Comparison of ENCODE assay signal across 18 cellular contexts in genomic region chr10:1206101-1206500, GRCh38.
A peak's percentile ranks its signal among the peaks of the same experiment; 100 is the strongest.
DNase-seq lines count a peak whose midpoint lies in the region; ATAC-seq and TF ChIP-seq lines count a peak whose summit lies in the region.
"Had no signal": no experiment of that assay in that cellular context is flagged by ENCODE, and none has a peak within 500 bp of the region (broad histone marks: within the 10 kb centered on the region; RNA-seq: fewer than 3 reads in every experiment).

No MANE protein-coding gene starts in this region.

- no peak overlapping the region for H3K4me2 ChIP-seq in neural progenitor cell

- H3K27ac Mint-ChIP-seq in WTC11 (peak overlapping the region; percentile 57; the same call in 1 of the 2 replicates), neural progenitor cell (peak overlapping the region; percentile 86), osteocyte (ENCODE audit: unreplicated experiment) (no peak overlapping the region), Calu3 (ENCODE audit: unreplicated experiment) (no peak overlapping the region)
- H3K27ac Mint-ChIP-seq in activated T-helper 1 cell treated with anti-CD3 and anti-CD28 coated beads, Interleukin-12 subunit alpha, Interleukin-12 subunit beta, Interleukin-2, Interleukin-4 antibody, amounts not matched to agents 30 ng/mL and 10 ng/mL and 1 ng/mL, durations not matched to agents 14 hours and 24 hours and 36 hours, result no peak overlapping the region

- H3K36me3 ChIP-seq in neural progenitor cell (no peaks in the 10 kb centered on the region), upper lobe of right lung (no peaks in the 10 kb centered on the region)

- no peak for DNase-seq in WTC11 (ENCODE audit: low spot score)
- no peak for DNase-seq in neural progenitor cell (ENCODE audit: low spot score)
- peak; percentile 77 for DNase-seq in osteocyte (ENCODE audit: extremely low spot score, unreplicated experiment)
- DNase-seq in upper lobe of right lung, result peak; percentile 38
- DNase-seq in NCI-H2171 treated with DMSO at 0.1 percent for 48 hours (lab: John Stamatoyannopoulos, UW), result no peak
- DNase-seq in T-helper 9 cell, result no peak
- DNase-seq in activated T-helper 1 cell treated with anti-CD3 and anti-CD28 coated beads, Interleukin-12 subunit alpha, Interleukin-12 subunit beta, Interleukin-2, Interleukin-4 antibody, amounts not matched to agents 30 ng/mL and 10 ng/mL and 1 ng/mL, durations not matched to agents 14 hours and 24 hours and 36 hours (ENCODE audit: low spot score), result no peak
- no peak for DNase-seq in Calu3
- DNase-seq: C1 segment of cervical spinal cord; CD4-positive, alpha-beta memory T cell; COR-L47; DMS 273 treated with DMSO at 0.1 percent for 48 hours; DMS79; EL; GDM1; GOT3; HCEC 1CT had no signal

- H3F3A ChIP-seq in neural progenitor cell (ENCODE audit: low read depth), result no peaks in the 10 kb centered on the region

- H3K79me2 ChIP-seq in neural progenitor cell (ENCODE audit: low read depth), result no peaks in the 10 kb centered on the region

- H3K9me3 ChIP-seq in neural progenitor cell (ENCODE audit: low read depth) (no peaks in the 10 kb centered on the region), upper lobe of right lung (no peaks in the 10 kb centered on the region)

- H3K4me3 Mint-ChIP-seq in WTC11, result no peak overlapping the region
- no peak overlapping the region for H3K4me3 Mint-ChIP-seq in neural progenitor cell
- H3K4me3 Mint-ChIP-seq in osteocyte (ENCODE audit: unreplicated experiment), result no peak overlapping the region
- no peak overlapping the region for H3K4me3 Mint-ChIP-seq in activated T-helper 1 cell treated with anti-CD3 and anti-CD28 coated beads, Interleukin-12 subunit alpha, Interleukin-12 subunit beta, Interleukin-2, Interleukin-4 antibody, amounts not matched to agents 30 ng/mL and 10 ng/mL and 1 ng/mL, durations not matched to agents 14 hours and 24 hours and 36 hours
- H3K4me3 Mint-ChIP-seq in Calu3 (ENCODE audit: low read depth, unreplicated experiment), result no peak overlapping the region
- H3K4me3 Mint-ChIP-seq: CD4-positive, alpha-beta memory T cell had no signal

- H3K4me1 ChIP-seq in neural progenitor cell (no peaks in the 10 kb centered on the region), upper lobe of right lung (no peaks in the 10 kb centered on the region)

- no peaks in the 10 kb centered on the region for H4K20me1 ChIP-seq in neural progenitor cell (ENCODE audit: low read depth)

- no peak overlapping the region for H3K4me3 ChIP-seq in neural progenitor cell
- H3K4me3 ChIP-seq in upper lobe of right lung, result no peak overlapping the region
- H3K4me3 ChIP-seq: GM12878 had no signal

- H3K36me3 Mint-ChIP-seq in WTC11, result no peaks in the 10 kb centered on the region
- H3K36me3 Mint-ChIP-seq in neural progenitor cell, result no peaks in the 10 kb centered on the region
- no peaks in the 10 kb centered on the region for H3K36me3 Mint-ChIP-seq in osteocyte (ENCODE audit: unreplicated experiment)
- H3K36me3 Mint-ChIP-seq in activated T-helper 1 cell treated with anti-CD3 and anti-CD28 coated beads, Interleukin-12 subunit alpha, Interleukin-12 subunit beta, Interleukin-2, Interleukin-4 antibody, amounts not matched to agents 30 ng/mL and 10 ng/mL and 1 ng/mL, durations not matched to agents 14 hours and 24 hours and 36 hours (ENCODE audit: low read depth), result no peaks in the 10 kb centered on the region
- H3K36me3 Mint-ChIP-seq in Calu3 (ENCODE audit: insufficient read depth, unreplicated experiment), result no peaks in the 10 kb centered on the region
- H3K36me3 Mint-ChIP-seq: CD4-positive, alpha-beta memory T cell had no signal

- POLR2A ChIA-PET in WTC11 (lab: Charles Lee), result no interaction called here

- no peak overlapping the region for H3K27ac ChIP-seq in neural progenitor cell
- no peak overlapping the region for H3K27ac ChIP-seq in upper lobe of right lung

- no TSS peak for BruUV-seq in Calu3 (replicated peaks; lab: Mats Ljungman, UMichigan)

- intact Hi-C loops in upper lobe of right lung (cut with DNase I), result no loop called here
- intact Hi-C loops in activated T-helper 1 cell treated with anti-CD3 and anti-CD28 coated beads, Interleukin-12 subunit alpha, Interleukin-12 subunit beta, Interleukin-2, Interleukin-4 antibody, amounts not matched to agents 30 ng/mL and 10 ng/mL and 1 ng/mL, durations not matched to agents 14 hours and 24 hours and 36 hours (cut with micrococcal nuclease), result no loop called here
- intact Hi-C loops in Calu3 (cut with micrococcal nuclease; ENCODE audit: unreplicated experiment), result no loop called here

- no peak for TF ChIP-seq CTCF in WTC11 (IDR thresholded peaks at IDR 0.05)
- TF ChIP-seq CTCF in neural progenitor cell (IDR thresholded peaks at IDR 0.05), result no peak
- TF ChIP-seq CTCF in osteocyte (IDR thresholded peaks at IDR 0.05), result no peak
- TF ChIP-seq CTCF in upper lobe of right lung (IDR thresholded peaks at IDR 0.05), result no peak
- TF ChIP-seq CTCF in Calu3 (IDR thresholded peaks at IDR 0.05; ENCODE audit: unreplicated experiment), result no peak

- CTCF ChIA-PET in WTC11 (lab: Charles Lee) (no interaction called here), Calu3 (lab: Charles Lee) (no interaction called here)

- H3K4me1 Mint-ChIP-seq in WTC11 (no peaks in the 10 kb centered on the region), neural progenitor cell (no peaks in the 10 kb centered on the region), osteocyte (ENCODE audit: unreplicated experiment) (no peaks in the 10 kb centered on the region), Calu3 (ENCODE audit: low read depth, unreplicated experiment) (no peaks in the 10 kb centered on the region)
- peaks cover 5% of the 10 kb centered on the region for H3K4me1 Mint-ChIP-seq in activated T-helper 1 cell treated with anti-CD3 and anti-CD28 coated beads, Interleukin-12 subunit alpha, Interleukin-12 subunit beta, Interleukin-2, Interleukin-4 antibody, amounts not matched to agents 30 ng/mL and 10 ng/mL and 1 ng/mL, durations not matched to agents 14 hours and 24 hours and 36 hours (ENCODE audit: low read depth)

- no peaks in the 10 kb centered on the region for H3K9me3 Mint-ChIP-seq in WTC11
- peaks cover 2% of the 10 kb centered on the region for H3K9me3 Mint-ChIP-seq in neural progenitor cell
- H3K9me3 Mint-ChIP-seq in osteocyte (ENCODE audit: unreplicated experiment), result no peaks in the 10 kb centered on the region
- no peaks in the 10 kb centered on the region for H3K9me3 Mint-ChIP-seq in activated T-helper 1 cell treated with anti-CD3 and anti-CD28 coated beads, Interleukin-12 subunit alpha, Interleukin-12 subunit beta, Interleukin-2, Interleukin-4 antibody, amounts not matched to agents 30 ng/mL and 10 ng/mL and 1 ng/mL, durations not matched to agents 14 hours and 24 hours and 36 hours
- no peaks in the 10 kb centered on the region for H3K9me3 Mint-ChIP-seq in Calu3 (ENCODE audit: low read depth, unreplicated experiment)
- H3K9me3 Mint-ChIP-seq: CD4-positive, alpha-beta memory T cell had no signal

- H3K27me3 ChIP-seq in neural progenitor cell (no peaks in the 10 kb centered on the region), upper lobe of right lung (no peaks in the 10 kb centered on the region)

- ATAC-seq in WTC11 (no peak), upper lobe of right lung (no peak)
- ATAC-seq: GM12878 had no signal

- H3K27me3 Mint-ChIP-seq in WTC11 (ENCODE audit: low read depth), result no peaks in the 10 kb centered on the region
- peaks cover 6% of the 10 kb centered on the region for H3K27me3 Mint-ChIP-seq in neural progenitor cell (ENCODE audit: insufficient read depth, low read depth)
- no peaks in the 10 kb centered on the region for H3K27me3 Mint-ChIP-seq in osteocyte (ENCODE audit: unreplicated experiment)
- H3K27me3 Mint-ChIP-seq in activated T-helper 1 cell treated with anti-CD3 and anti-CD28 coated beads, Interleukin-12 subunit alpha, Interleukin-12 subunit beta, Interleukin-2, Interleukin-4 antibody, amounts not matched to agents 30 ng/mL and 10 ng/mL and 1 ng/mL, durations not matched to agents 14 hours and 24 hours and 36 hours (ENCODE audit: insufficient read depth), result no peaks in the 10 kb centered on the region
- peaks cover 27% of the 10 kb centered on the region for H3K27me3 Mint-ChIP-seq in Calu3 (ENCODE audit: unreplicated experiment)
- H3K27me3 Mint-ChIP-seq: CD4-positive, alpha-beta memory T cell had no signal

- no peak overlapping the region for H2AFZ ChIP-seq in neural progenitor cell (replicated peaks)

- no peak overlapping the region for H3K9ac ChIP-seq in neural progenitor cell

TF ChIP-seq in WTC11, 78 proteins besides CTCF, POLR2A, EP300 and RAD21:
- TF ChIP-seq ZNF396 (CRISPR knock-in tag; IDR thresholded peaks at IDR 0.05; ENCODE audit: borderline replicate concordance), result no peak
- TF ChIP-seq, protein P1, sequence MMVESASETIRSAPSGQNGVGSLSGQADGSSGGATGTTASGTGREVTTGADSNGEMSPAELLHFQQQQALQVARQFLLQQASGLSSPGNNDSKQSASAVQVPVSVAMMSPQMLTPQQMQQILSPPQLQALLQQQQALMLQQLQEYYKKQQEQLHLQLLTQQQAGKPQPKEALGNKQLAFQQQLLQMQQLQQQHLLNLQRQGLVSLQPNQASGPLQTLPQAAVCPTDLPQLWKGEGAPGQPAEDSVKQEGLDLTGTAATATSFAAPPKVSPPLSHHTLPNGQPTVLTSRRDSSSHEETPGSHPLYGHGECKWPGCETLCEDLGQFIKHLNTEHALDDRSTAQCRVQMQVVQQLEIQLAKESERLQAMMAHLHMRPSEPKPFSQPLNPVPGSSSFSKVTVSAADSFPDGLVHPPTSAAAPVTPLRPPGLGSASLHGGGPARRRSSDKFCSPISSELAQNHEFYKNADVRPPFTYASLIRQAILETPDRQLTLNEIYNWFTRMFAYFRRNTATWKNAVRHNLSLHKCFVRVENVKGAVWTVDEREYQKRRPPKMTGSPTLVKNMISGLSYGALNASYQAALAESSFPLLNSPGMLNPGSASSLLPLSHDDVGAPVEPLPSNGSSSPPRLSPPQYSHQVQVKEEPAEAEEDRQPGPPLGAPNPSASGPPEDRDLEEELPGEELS (CRISPR knock-in tag; IDR thresholded peaks at IDR 0.05), result no peak

Comparison
In these comparisons a context has a peak if more than half of its experiments do, and no peak if none do; other contexts are left out.
1. DNase-seq: peak in osteocyte (single experiment) and upper lobe of right lung (single experiment); none in WTC11 (single experiment), neural progenitor cell (single experiment), NCI-H2171 treated with DMSO at 0.1 percent for 48 hours (single experiment), T-helper 9 cell (single experiment), activated T-helper 1 cell treated with anti-CD3 and anti-CD28 coated beads, Interleukin-12 subunit alpha, Interleukin-12 subunit beta, Interleukin-2, Interleukin-4 antibody, amounts not matched to agents 30 ng/mL and 10 ng/mL and 1 ng/mL, durations not matched to agents 14 hours and 24 hours and 36 hours (single experiment) and Calu3 (single experiment).
2. H3K27ac Mint-ChIP-seq: peak in WTC11 (single experiment) and neural progenitor cell (single experiment); none in osteocyte (single experiment), activated T-helper 1 cell treated with anti-CD3 and anti-CD28 coated beads, Interleukin-12 subunit alpha, Interleukin-12 subunit beta, Interleukin-2, Interleukin-4 antibody, amounts not matched to agents 30 ng/mL and 10 ng/mL and 1 ng/mL, durations not matched to agents 14 hours and 24 hours and 36 hours (single experiment) and Calu3 (single experiment).